8 cellular contexts compared by ENCODE assay signal in genomic region chr17:38296834-38297517, GRCh38.
A peak's percentile ranks its signal among the peaks of the same experiment; 100 is the strongest.
DNase-seq lines count a peak whose midpoint lies in the region; ATAC-seq and FAIRE-seq lines count a peak whose summit lies in the region.
"Not testable (repeated sequence)": the region's sequence is repeated elsewhere in the genome, so short reads cannot be mapped to it uniquely, and the experiment has no call there.

Gene MRPL45 (plus strand): TSS chr17:38297168. CDS start chr17:38297184, 16 bp downstream.

- ATAC-seq in GM21381 (IDR thresholded peaks at IDR 0.05; ENCODE audit: unreplicated experiment) = peak; percentile 96

- H3K27me3 ChIP-seq in effector memory CD4-positive, alpha-beta T cell (replicated peaks; ENCODE audit: control insufficient read depth, insufficient read depth, low read length, poor library complexity, severe bottlenecking) = not testable (repeated sequence)

- FAIRE-seq in HTR-8/SVneo (lab: Jason Lieb, UNC) = not testable (repeated sequence)

- H3K4me3 ChIP-seq in effector memory CD4-positive, alpha-beta T cell (ENCODE audit: insufficient read depth, low read depth, low read length, poor library complexity, severe bottlenecking) = peak within 1 kb of the TSS; percentile 35

- H3K9me3 ChIP-seq in effector memory CD4-positive, alpha-beta T cell (ENCODE audit: control insufficient read depth, low read length) = not testable (repeated sequence)

- H3K27ac ChIP-seq in effector memory CD4-positive, alpha-beta T cell (ENCODE audit: insufficient read depth, low read length, poor library complexity, severe bottlenecking) = peak within 1 kb of the TSS; percentile 69

- DNase-seq in COLO829 (ENCODE audit: low spot score) (peak; percentile 97), HTR-8/SVneo (ENCODE audit: insufficient read length, low spot score) (peak; percentile 97), NOMO-1 treated with DMSO at 0.1 percent for 48 hours (lab: John Stamatoyannopoulos, UW; ENCODE audit: unreplicated experiment) (peak; percentile 94), medulla oblongata (ENCODE audit: extremely low spot score) (peak; percentile 96)
- DNase-seq in activated CD8-positive, alpha-beta memory T cell treated with anti-CD3 and anti-CD28 coated beads for 4 hours (ENCODE audit: low read depth in 2 of 2) = peak; percentile 93 to 94
- DNase-seq in effector memory CD4-positive, alpha-beta T cell = peak; percentile 92 to 93 (median 93)
- DNase-seq in stimulated activated CD4-positive, alpha-beta T cell treated with anti-CD3 and anti-CD28 coated beads, TNF-alpha, amount 100 ng/mL, for 48 hours (ENCODE audit: low read depth in 3 of 3) = peak; percentile 94 to 95 (median 95)

- not testable (repeated sequence) for H3K4me1 ChIP-seq in effector memory CD4-positive, alpha-beta T cell (ENCODE audit: control insufficient read depth, insufficient read depth, low read length, poor library complexity, severe bottlenecking)

- H3K36me3 ChIP-seq in effector memory CD4-positive, alpha-beta T cell (ENCODE audit: control insufficient read depth, insufficient read depth, low read length) = not testable (repeated sequence)

Comparison
In these comparisons a context has a peak if more than half of its experiments do, and no peak if none do; other contexts are left out.
1. Peak in every context shown above with its lines: DNase-seq, ATAC-seq, H3K4me3 ChIP-seq and H3K27ac ChIP-seq.